In genomic region chr5:121038438-121038837, GRCh38 we compare ENCODE assay signal across 29 cellular contexts.
"Had no signal": no experiment of that assay in that cellular context is flagged by ENCODE, and none has a peak within 500 bp of the region (broad histone marks: within the 10 kb centered on the region; RNA-seq: fewer than 3 reads in every experiment).

No MANE protein-coding gene starts in this region.

- H3K36me3 ChIP-seq: stomach, suprapubic skin, thoracic aorta, thyroid gland, tibial artery, tibial nerve, transverse colon, upper lobe of left lung, upper lobe of right lung, uterus, vagina had no signal

- H3K4me1 Mint-ChIP-seq: stimulated activated effector memory CD8-positive, alpha-beta T cell treated with anti-CD3 and anti-CD28 coated beads, Interleukin-12 subunit alpha, Interleukin-12 subunit beta, amount 100 ng/mL, for 72 hours; stimulated activated memory B cell treated with anti-CD40 and anti-IgM and Interleukin-4, amounts not matched to agents 10 μg/mL and 1 μg/mL and 100 μg/mL, for 72 hours; stimulated activated naive B cell treated with anti-CD40 and anti-IgM and Interleukin-4, amounts not matched to agents 10 μg/mL and 1 μg/mL and 100 μg/mL, for 72 hours; stimulated activated naive CD8-positive, alpha-beta T cell treated with anti-CD3 and anti-CD28 coated beads, Interleukin-15, amount 100 ng/mL, for 72 hours had no signal

- H3K4me1 ChIP-seq: stomach, suprapubic skin, testis, thyroid gland, tibial artery, tibial nerve, transverse colon, upper lobe of left lung, upper lobe of right lung, uterus, vagina had no signal

- H3K27me3 ChIP-seq: stomach, suprapubic skin, testis, thyroid gland, tibial artery, tibial nerve, transverse colon, upper lobe of left lung, upper lobe of right lung, uterus, vagina had no signal

- FAIRE-seq: urothelium cell line had no signal

- H3K27me3 Mint-ChIP-seq: stimulated activated memory B cell treated with anti-CD40 and anti-IgM and Interleukin-4, amounts not matched to agents 10 μg/mL and 1 μg/mL and 100 μg/mL, for 72 hours; stimulated activated naive B cell treated with anti-CD40 and anti-IgM and Interleukin-4, amounts not matched to agents 10 μg/mL and 1 μg/mL and 100 μg/mL, for 72 hours; stimulated activated naive CD8-positive, alpha-beta T cell treated with anti-CD3 and anti-CD28 coated beads, Interleukin-15, amount 100 ng/mL, for 72 hours; stimulated activated naive CD8-positive, alpha-beta T cell treated with anti-CD3 and anti-CD28 coated beads, Interleukin-15, Interleukin-2, amounts not matched to agents 100 ng/mL and 50 ng/mL, for 24 hours; type B pancreatic cell had no signal

- H3K4me3 Mint-ChIP-seq: stimulated activated effector memory CD8-positive, alpha-beta T cell treated with anti-CD3 and anti-CD28 coated beads, Interleukin-12 subunit alpha, Interleukin-12 subunit beta, amount 100 ng/mL, for 72 hours; stimulated activated memory B cell treated with anti-CD40 and anti-IgM and Interleukin-4, amounts not matched to agents 10 μg/mL and 1 μg/mL and 100 μg/mL, for 72 hours; stimulated activated naive B cell treated with anti-CD40 and anti-IgM and Interleukin-4, amounts not matched to agents 10 μg/mL and 1 μg/mL and 100 μg/mL, for 72 hours; stimulated activated naive CD8-positive, alpha-beta T cell treated with anti-CD3 and anti-CD28 coated beads, Interleukin-15, amount 100 ng/mL, for 72 hours; stimulated activated naive CD8-positive, alpha-beta T cell treated with anti-CD3 and anti-CD28 coated beads, Interleukin-15, Interleukin-2, amounts not matched to agents 100 ng/mL and 50 ng/mL, for 24 hours; type B pancreatic cell had no signal

- H3K27ac ChIP-seq: stomach, suprapubic skin, testis, thoracic aorta, thyroid gland, tibial artery, tibial nerve, transverse colon, upper lobe of left lung, upper lobe of right lung, uterus, vagina had no signal

- DNase-seq: stimulated activated CD4-positive, alpha-beta T cell treated with anti-CD3 and anti-CD28 coated beads, Interleukin-2, amount 100 ng/mL, for 48 hours; stimulated activated CD4-positive, alpha-beta T cell treated with anti-CD3 and anti-CD28 coated beads, Interleukin-4, amount 100 ng/mL, for 1 hour; stimulated activated CD4-positive, alpha-beta T cell treated with anti-CD3 and anti-CD28 coated beads, Interleukin-4, amount 100 ng/mL, for 24 hours; stimulated activated CD4-positive, alpha-beta T cell treated with anti-CD3 and anti-CD28 coated beads, Interleukin-4, amount 100 ng/mL, for 4 hours; stimulated activated CD8-positive, alpha-beta memory T cell treated with anti-CD3 and anti-CD28 coated beads, Interleukin-4, amount 100 ng/mL, for 48 hours; stimulated activated naive B cell treated with anti-CD40 and anti-IgM and Interleukin-4, amounts not matched to agents 10 μg/mL and 1 μg/mL and 100 μg/mL, for 72 hours; stimulated activated naive CD4-positive, alpha-beta T cell; stimulated activated naive CD4-positive, alpha-beta T cell treated with Interleukin-2 at 50 U/mL for 16 hours; stimulated activated naive CD8-positive, alpha-beta T cell treated with anti-CD3 and anti-CD28 coated beads, Interleukin-15, amount 100 ng/mL, for 72 hours; stimulated activated naive CD8-positive, alpha-beta T cell treated with anti-CD3 and anti-CD28 coated beads, Interleukin-15, Interleukin-2, amounts not matched to agents 100 U/mL and 50 U/mL, for 24 hours; stomach; substantia nigra; testis; thyroid gland; tibial artery; transverse colon; trophoblast cell; upper lobe of left lung; upper lobe of right lung; uterus had no signal

- H3K9me3 Mint-ChIP-seq: stimulated activated naive CD8-positive, alpha-beta T cell treated with anti-CD3 and anti-CD28 coated beads, Interleukin-15, amount 100 ng/mL, for 72 hours; type B pancreatic cell had no signal

- H3K4me3 ChIP-seq: stomach, suprapubic skin, testis, thoracic aorta, thyroid gland, tibial artery, tibial nerve, transverse colon, upper lobe of left lung, upper lobe of right lung, uterus, vagina had no signal

- H3K36me3 Mint-ChIP-seq: stimulated activated effector memory CD8-positive, alpha-beta T cell treated with anti-CD3 and anti-CD28 coated beads, Interleukin-12 subunit alpha, Interleukin-12 subunit beta, amount 100 ng/mL, for 72 hours; stimulated activated memory B cell treated with anti-CD40 and anti-IgM and Interleukin-4, amounts not matched to agents 10 μg/mL and 1 μg/mL and 100 μg/mL, for 72 hours; stimulated activated naive B cell treated with anti-CD40 and anti-IgM and Interleukin-4, amounts not matched to agents 10 μg/mL and 1 μg/mL and 100 μg/mL, for 72 hours; type B pancreatic cell had no signal

- H3K27ac Mint-ChIP-seq: stimulated activated effector memory CD8-positive, alpha-beta T cell treated with anti-CD3 and anti-CD28 coated beads, Interleukin-12 subunit alpha, Interleukin-12 subunit beta, amount 100 ng/mL, for 72 hours; stimulated activated memory B cell treated with anti-CD40 and anti-IgM and Interleukin-4, amounts not matched to agents 10 μg/mL and 1 μg/mL and 100 μg/mL, for 72 hours; stimulated activated naive B cell treated with anti-CD40 and anti-IgM and Interleukin-4, amounts not matched to agents 10 μg/mL and 1 μg/mL and 100 μg/mL, for 72 hours; stimulated activated naive CD8-positive, alpha-beta T cell treated with anti-CD3 and anti-CD28 coated beads, Interleukin-15, amount 100 ng/mL, for 72 hours; stimulated activated naive CD8-positive, alpha-beta T cell treated with anti-CD3 and anti-CD28 coated beads, Interleukin-15, Interleukin-2, amounts not matched to agents 100 ng/mL and 50 ng/mL, for 24 hours; type B pancreatic cell had no signal

- H3K9me3 ChIP-seq: suprapubic skin, testis, thoracic aorta, thyroid gland, tibial artery, tibial nerve, transverse colon, upper lobe of left lung, upper lobe of right lung, uterus, vagina had no signal

- ATAC-seq: stimulated activated effector memory CD8-positive, alpha-beta T cell treated with anti-CD3 and anti-CD28 coated beads, Interleukin-12 subunit alpha, Interleukin-12 subunit beta, amount 100 ng/mL, for 72 hours; stimulated activated memory B cell treated with anti-CD40 and anti-IgM and Interleukin-4, amounts not matched to agents 10 μg/mL and 1 μg/mL and 100 μg/mL, for 72 hours; stimulated activated naive B cell treated with anti-CD40 and anti-IgM and Interleukin-4, amounts not matched to agents 10 μg/mL and 1 μg/mL and 100 μg/mL, for 72 hours; stimulated activated naive CD8-positive, alpha-beta T cell treated with anti-CD3 and anti-CD28 coated beads, Interleukin-15, amount 100 ng/mL, for 72 hours; stimulated activated naive CD8-positive, alpha-beta T cell treated with anti-CD3 and anti-CD28 coated beads, Interleukin-15, Interleukin-2, amounts not matched to agents 100 U/mL and 50 U/mL, for 24 hours; upper lobe of right lung had no signal
